15 cellular contexts compared by ENCODE assay signal in the genomic region with DNA sequence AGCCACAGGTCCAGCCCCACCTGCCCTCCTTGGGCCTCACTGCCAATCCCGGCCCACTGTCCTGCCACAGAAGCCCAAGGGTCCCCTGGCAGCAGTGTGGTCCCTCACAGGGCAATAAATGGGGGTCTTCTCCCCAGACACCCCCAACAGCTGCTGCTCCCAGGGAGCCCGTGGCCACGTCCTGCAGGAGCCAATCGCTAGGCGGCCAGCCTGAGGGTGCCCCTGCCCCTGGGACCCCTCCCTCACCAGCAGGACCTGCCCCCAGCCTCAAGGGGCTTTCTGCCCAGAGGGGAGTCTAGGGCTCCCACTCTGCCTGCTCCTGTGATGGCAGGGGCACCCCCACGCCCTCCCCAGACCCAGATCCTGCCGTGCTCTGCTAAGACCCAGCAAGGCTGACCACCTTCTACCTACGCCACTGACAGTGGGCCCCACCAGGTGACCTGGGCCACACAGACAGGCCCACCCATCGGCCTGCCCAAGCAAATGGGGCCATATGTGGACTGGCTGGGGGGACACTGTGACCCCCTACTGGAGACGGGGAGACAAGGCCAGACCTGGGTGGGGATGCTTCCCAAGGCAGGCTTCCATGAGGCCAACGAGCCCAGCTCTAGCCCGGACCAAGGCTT. TPM values are rescaled to one million over a fixed set of nuclear protein-coding genes. Genes with fewer than 3 reads are reported as not detected.
DNase-seq lines count a peak whose midpoint lies in the region; ATAC-seq, FAIRE-seq and TF ChIP-seq lines count a peak whose summit lies in the region.
"Had no signal": no experiment of that assay in that cellular context is flagged by ENCODE, and none has a peak within 500 bp of the region (broad histone marks: within the 10 kb centered on the region; RNA-seq: fewer than 3 reads in every experiment).

No MANE protein-coding gene starts in this region.

- intact Hi-C loops in K562 (cut with micrococcal nuclease), result no loop called here
- intact Hi-C loops in lower lobe of right lung (cut with DNase I), result no loop called here
- intact Hi-C loops in CD14-positive monocyte (cut with micrococcal nuclease), result no loop called here

- FAIRE-seq in K562 (lab: Jason Lieb, UNC), result no peak
- FAIRE-seq: GM12878 had no signal

- H3K36me3 ChIP-seq in K562 (ENCODE audit: control insufficient read depth, insufficient read depth, low read length) (peaks cover under 1% of the 10 kb centered on the region; the same call in 1 of the 3 replicates), lower lobe of right lung (peaks cover 10% of the 10 kb centered on the region), suprapubic skin (no peaks in the 10 kb centered on the region)
- H3K36me3 ChIP-seq: Peyer's patch, thyroid gland had no signal

- H3K4me2 ChIP-seq in K562 (ENCODE audit: insufficient read depth, low read length), result no peak overlapping the region

- WGBS in K562 (ENCODE audit: insufficient coverage, low coverage, missing lambda C conversion rate), result 81% methylated on average over 11 of the region's 12 CpGs
- WGBS in suprapubic skin, result 71% methylated on average over 1 of the region's 12 CpGs

- DNase-seq in activated naive CD4-positive, alpha-beta T cell treated with anti-CD3 and anti-CD28 coated beads, Interleukin-2, amount 50 U/mL, for 16 hours, result no peak
- DNase-seq in K562 (ENCODE audit: extremely low read depth in 1 of 4, low spot score in 3 of 4) (no peak), lower lobe of right lung (no peak), suprapubic skin (ENCODE audit: low spot score in 2 of 2) (no peak), CD14-positive monocyte (ENCODE audit: low spot score) (no peak), NOMO-1 treated with DMSO at 0.1 percent for 48 hours (lab: John Stamatoyannopoulos, UW; ENCODE audit: unreplicated experiment) (no peak)
- DNase-seq: activated gamma-delta T cell treated with Interleukin-2 at 50 U/mL for 16 hours, MM.1S, NCI-H2029, Peyer's patch, thyroid gland had no signal

- no peak overlapping the region for H2AFZ ChIP-seq in K562 (ENCODE audit: low read depth, low read length)

- TF ChIP-seq POLR2A in K562 (conservative IDR thresholded peaks at IDR 0.05), result no peak
- TF ChIP-seq POLR2A in suprapubic skin (IDR thresholded peaks at IDR 0.05), result no peak

- peaks cover 2% of the 10 kb centered on the region for H3K9me1 ChIP-seq in K562 (ENCODE audit: control insufficient read depth, insufficient read depth, low read length)

- CTCF ChIA-PET in K562 (lab: Yijun Ruan, JAX; ENCODE audit: low intra/inter-chr PET ratio), result no interaction called here

- no peak for TF ChIP-seq EP300 in K562 (IDR thresholded peaks at IDR 0.05; ENCODE audit: low read length)
- TF ChIP-seq EP300 in suprapubic skin (IDR thresholded peaks at IDR 0.05), result no peak

- BruUV-seq in K562 (replicated peaks; lab: Mats Ljungman, UMichigan), result no TSS peak

- ATAC-seq in K562 (no peak), lower lobe of right lung (no peak), GM18502 (IDR thresholded peaks at IDR 0.05; ENCODE audit: poor library complexity, unreplicated experiment) (no peak)
- ATAC-seq: GM12878 had no signal

- H3K27me3 ChIP-seq in K562 (ENCODE audit: control insufficient read depth in 2 of 2, insufficient read depth in 2 of 2, low read length in 2 of 2), result no peaks in the 10 kb centered on the region
- no peaks in the 10 kb centered on the region for H3K27me3 ChIP-seq in lower lobe of right lung (ENCODE audit: low read depth)
- H3K27me3 ChIP-seq in suprapubic skin, result no peaks in the 10 kb centered on the region
- H3K27me3 ChIP-seq: Peyer's patch, thyroid gland had no signal

- H3K36me3 Mint-ChIP-seq in activated naive CD4-positive, alpha-beta T cell treated with anti-CD3 and anti-CD28 coated beads, Interleukin-2, amount 50 U/mL, for 24 hours, result no peaks in the 10 kb centered on the region
- H3K36me3 Mint-ChIP-seq in CD14-positive monocyte, result peaks cover 27 to 49% of the 10 kb centered on the region in 2 donors

- H3K4me1 ChIP-seq in K562 (replicated peaks in 1 of 2; ENCODE audit: control insufficient read depth in 2 of 2, insufficient read depth in 2 of 2, low read length in 2 of 2) (peaks cover 0 to 89% of the 10 kb centered on the region in 2 experiments; a peak in 3 of 5 replicates), lower lobe of right lung (peaks cover 100% of the 10 kb centered on the region), suprapubic skin (peaks cover 83% of the 10 kb centered on the region)

- H3K4me1 Mint-ChIP-seq in activated naive CD4-positive, alpha-beta T cell treated with anti-CD3 and anti-CD28 coated beads, Interleukin-2, amount 50 U/mL, for 24 hours, result peaks cover 37% of the 10 kb centered on the region
- peaks cover 52% of the 10 kb centered on the region for H3K4me1 Mint-ChIP-seq in CD14-positive monocyte

- H4K20me1 ChIP-seq in K562 (replicated peaks; ENCODE audit: control insufficient read depth, insufficient read depth, low read length), result 0 out of 2 replicates have a peak, but pooled peaks cover 9% of the 10 kb centered on the region

- H3K9ac ChIP-seq in K562 (ENCODE audit: insufficient read depth in 1 of 2, low read depth in 2 of 2, low read length in 2 of 2), result peak overlapping the region in 1 of 2 experiments; percentile 68; a peak in 2 of 4 replicates

- H3K27ac ChIP-seq in K562 (ENCODE audit: extremely low read depth, low read depth, low read length) (peak overlapping the region; percentile 22; the same call in 1 of the 3 replicates), lower lobe of right lung (peak overlapping the region; percentile 65), suprapubic skin (peak overlapping the region; percentile 10)

- H3K4me3 Mint-ChIP-seq in activated naive CD4-positive, alpha-beta T cell treated with anti-CD3 and anti-CD28 coated beads, Interleukin-2, amount 50 U/mL, for 24 hours, result no peak overlapping the region
- H3K4me3 Mint-ChIP-seq in CD14-positive monocyte, result no peak overlapping the region

- no peaks in the 10 kb centered on the region for H3K9me3 Mint-ChIP-seq in activated naive CD4-positive, alpha-beta T cell treated with anti-CD3 and anti-CD28 coated beads, Interleukin-2, amount 50 U/mL, for 24 hours
- peaks cover 0 to 2% (median 0%) of the 10 kb centered on the region in 7 donors for H3K9me3 Mint-ChIP-seq in CD14-positive monocyte
- H3K9me3 Mint-ChIP-seq: nephron had no signal

- H3K9me3 ChIP-seq in K562 (replicated peaks; ENCODE audit: control insufficient read depth, insufficient read depth, low read depth, low read length) (no peaks in the 10 kb centered on the region), lower lobe of right lung (no peaks in the 10 kb centered on the region), suprapubic skin (no peaks in the 10 kb centered on the region)
- H3K9me3 ChIP-seq: Peyer's patch, thyroid gland had no signal

- no peaks in the 10 kb centered on the region for H3K27me3 Mint-ChIP-seq in activated naive CD4-positive, alpha-beta T cell treated with anti-CD3 and anti-CD28 coated beads, Interleukin-2, amount 50 U/mL, for 24 hours
- peaks cover 21 to 46% (median 25%) of the 10 kb centered on the region in 3 donors for H3K27me3 Mint-ChIP-seq in CD14-positive monocyte (ENCODE audit: low read depth in 3 of 3)

- H3K4me3 ChIP-seq in K562 (no peak overlapping the region), lower lobe of right lung (no peak overlapping the region), suprapubic skin (no peak overlapping the region)
- H3K4me3 ChIP-seq: GM12878, thyroid gland had no signal

- no peak for TF ChIP-seq RAD21 in K562 (CRISPR knock-in tag; conservative IDR thresholded peaks at IDR 0.05 in 1 of 2, IDR thresholded peaks at IDR 0.05 in 1 of 2)

- TF ChIP-seq CTCF in K562 (IDR thresholded peaks at IDR 0.05 in 2 of 3, conservative IDR thresholded peaks at IDR 0.05 in 1 of 3; ENCODE audit: insufficient read depth in 2 of 3, low read depth in 1 of 3, low read length in 3 of 3), result no peak
- no peak for TF ChIP-seq CTCF in lower lobe of right lung (IDR thresholded peaks at IDR 0.05)
- no peak for TF ChIP-seq CTCF in suprapubic skin (IDR thresholded peaks at IDR 0.05)
- TF ChIP-seq CTCF in CD14-positive monocyte (IDR thresholded peaks at IDR 0.05), result no peak

- peaks cover 6% of the 10 kb centered on the region; the same call in 1 of the 3 replicates for H3K79me2 ChIP-seq in K562 (ENCODE audit: control insufficient read depth, insufficient read depth, low read length)

- POLR2A ChIA-PET in K562 (lab: Yijun Ruan, JAX), result interaction anchor here (0.6 to 1.2 kb wide), 3 partner anchors 11 to 823 kb away, joined by 3 read pairs; no protein-coding TSS in a partner anchor

- peak overlapping the region; percentile 74 for H3K27ac Mint-ChIP-seq in activated naive CD4-positive, alpha-beta T cell treated with anti-CD3 and anti-CD28 coated beads, Interleukin-2, amount 50 U/mL, for 24 hours
- no peak overlapping the region for H3K27ac Mint-ChIP-seq in CD14-positive monocyte

- in situ Hi-C loops in K562 (cut with MboI), result no loop called here

RNA-seq across cellular contexts. Expression of a gene that starts 17.0 kb away (rescaled TPM):
- 19.9 and 65.7 TPM in 2 replicates for total RNA-seq in K562 (2011; cell fraction: chromatin; rRNA removed; ENCODE audit: low replicate concordance)
- 52.4 and 65.7 TPM in 2 replicates for total RNA-seq in K562 (2011; cell fraction: nucleolus; rRNA removed)
- 25.2 and 35.0 TPM in 2 replicates for total RNA-seq in K562 (2011; cell fraction: nucleoplasm; rRNA removed)
- total RNA-seq in K562 (2014; rRNA removed) (7.1 and 12.0 TPM in 2 replicates), K562 (2014; rRNA removed; fragmentation: Illumina TruSeq; extraction: Trizol) (0.69 and 0.73 TPM in 2 replicates), K562 (2015; rRNA removed; fragmentation: Illumina TruSeq; extraction: Trizol) (2.3 and 2.8 TPM in 2 replicates), K562 (2021) (26.7 and 31.4 TPM in 2 replicates), lower lobe of right lung (91.4 TPM), suprapubic skin (100 to 1,000 TPM in 3 of 4 donors, 10 to 100 TPM in 1; 71.0 to 160 (median 114) TPM)
- polyA plus RNA-seq in K562 (2011; rRNA removed) (1.2 and 2.2 TPM in 2 replicates), K562 (2014; fragmentation: Illumina TruSeq; extraction: Trizol) (2.6 and 6.3 TPM in 2 replicates), K562 (2014; fragmentation: Nextera tagmentation; extraction: Ambion mirVana) (under 1 TPM; 0.03 to 0.04 TPM), K562 (2014; rRNA removed) (8.2 and 8.6 TPM in 2 replicates), CD14-positive monocyte (1 to 10 TPM; 1.4 to 2.2 TPM)
- polyA plus RNA-seq in K562 (2011; cell fraction: cytosol; rRNA removed), result 2.9 and 4.9 TPM in 2 replicates
- 13.3 and 22.9 TPM in 2 replicates for polyA plus RNA-seq in K562 (2011; cell fraction: nucleus; rRNA removed)
- polyA plus RNA-seq in K562 (2012), result 10.2 and 14.1 TPM in 2 replicates
- polyA minus RNA-seq in K562 (2011; rRNA and poly(A)+ RNA removed), result 2.0 and 2.8 TPM in 2 replicates
- 35.0 and 45.4 TPM in 2 replicates for polyA minus RNA-seq in K562 (2011; cell fraction: cytosol; rRNA and poly(A)+ RNA removed)
- polyA minus RNA-seq in K562 (2011; cell fraction: nucleus; rRNA and poly(A)+ RNA removed), result 15.9 and 18.9 TPM in 2 replicates

RNA-seq across cellular contexts. Expression of a gene that starts 46.0 kb away (rescaled TPM):
- 131 and 191 TPM in 2 replicates for total RNA-seq in K562 (2011; cell fraction: chromatin; rRNA removed; ENCODE audit: low replicate concordance)
- total RNA-seq in K562 (2011; cell fraction: nucleolus; rRNA removed), result 87.9 and 99.6 TPM in 2 replicates
- 87.4 and 93.4 TPM in 2 replicates for total RNA-seq in K562 (2011; cell fraction: nucleoplasm; rRNA removed)
- total RNA-seq in K562 (2014; rRNA removed) (17.1 and 20.1 TPM in 2 replicates), K562 (2014; rRNA removed; fragmentation: Illumina TruSeq; extraction: Trizol) (9.1 and 9.3 TPM in 2 replicates), K562 (2015; rRNA removed; fragmentation: Illumina TruSeq; extraction: Trizol) (8.7 and 11.1 TPM in 2 replicates), K562 (2021) (56.1 and 62.8 TPM in 2 replicates), lower lobe of right lung (66.5 TPM), suprapubic skin (10 to 100 TPM; 58.0 to 89.3 (median 75.0) TPM)
- polyA plus RNA-seq in K562 (2011; rRNA removed) (14.0 and 25.1 TPM in 2 replicates), K562 (2014; fragmentation: Illumina TruSeq; extraction: Trizol) (44.6 and 47.6 TPM in 2 replicates), K562 (2014; fragmentation: Nextera tagmentation; extraction: Ambion mirVana) (10 to 100 TPM in 1 of 2 experiments, 1 to 10 TPM in 1; 8.3 to 12.0 TPM), K562 (2014; rRNA removed) (30.9 and 32.2 TPM in 2 replicates), CD14-positive monocyte (10 to 100 TPM; 11.1 to 19.1 TPM)
- polyA plus RNA-seq in K562 (2011; cell fraction: cytosol; rRNA removed), result 14.1 and 19.3 TPM in 2 replicates
- polyA plus RNA-seq in K562 (2011; cell fraction: nucleus; rRNA removed), result 83.4 and 92.4 TPM in 2 replicates
- polyA plus RNA-seq in K562 (2012), result 40.9 and 50.7 TPM in 2 replicates
- polyA minus RNA-seq in K562 (2011; rRNA and poly(A)+ RNA removed), result 9.3 and 13.0 TPM in 2 replicates
- 32.1 and 45.6 TPM in 2 replicates for polyA minus RNA-seq in K562 (2011; cell fraction: cytosol; rRNA and poly(A)+ RNA removed)
- polyA minus RNA-seq in K562 (2011; cell fraction: nucleus; rRNA and poly(A)+ RNA removed), result 19.7 and 31.5 TPM in 2 replicates

Comparison
In these comparisons a context has a peak if more than half of its experiments do, and no peak if none do; other contexts are left out.
1. H3K27ac ChIP-seq: peak in every context shown above with its lines; median percentile 65 in lower lobe of right lung; 22 in K562; 10 in suprapubic skin.